9 cellular contexts compared by ENCODE assay signal in the genomic region with DNA sequence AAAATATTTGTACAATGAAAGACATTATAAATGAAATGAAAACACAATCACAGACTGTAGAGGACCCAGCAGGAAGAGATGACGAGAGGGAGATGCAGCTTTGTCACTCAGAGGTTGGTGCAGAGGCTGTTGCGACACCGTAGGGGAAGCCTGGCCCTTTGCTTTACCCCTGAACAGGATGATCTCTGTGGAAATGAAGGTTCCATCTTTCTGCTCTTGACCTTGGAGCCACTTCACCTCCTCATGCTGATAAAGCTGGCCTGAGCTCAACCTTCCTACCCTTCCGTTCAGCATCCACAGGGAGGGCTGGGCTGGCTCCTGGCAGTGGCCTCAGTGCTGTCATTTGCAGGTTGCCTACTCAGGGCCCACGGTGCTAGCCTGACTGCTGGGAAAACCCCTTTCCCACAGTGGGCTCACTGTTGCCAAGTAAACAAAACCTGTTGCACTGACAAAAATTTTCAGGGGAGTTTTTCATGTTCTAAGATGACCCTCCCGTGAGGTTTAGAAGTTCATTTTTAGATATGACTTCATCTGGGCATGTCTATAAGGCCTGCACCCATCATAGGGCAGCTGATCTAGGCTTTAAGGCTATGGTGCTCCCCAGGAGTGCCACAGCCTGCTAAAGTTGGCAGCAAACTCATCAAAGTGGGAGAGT. TPM values are rescaled to one million over a fixed set of nuclear protein-coding genes. Genes with fewer than 3 reads are reported as not detected.
A peak's percentile ranks its signal among the peaks of the same experiment; 100 is the strongest.
DNase-seq lines count a peak whose midpoint lies in the region; ATAC-seq and TF ChIP-seq lines count a peak whose summit lies in the region.
"Had no signal": no experiment of that assay in that cellular context is flagged by ENCODE, and none has a peak within 500 bp of the region (broad histone marks: within the 10 kb centered on the region; RNA-seq: fewer than 3 reads in every experiment).

No MANE protein-coding gene starts in this region.

- no peak for TF ChIP-seq EP300 in tibial nerve (IDR thresholded peaks at IDR 0.05)

- POLR2A ChIA-PET in CD8-positive, alpha-beta memory T cell (lab: Charles Lee): no interaction called here

- H3K4me3 Mint-ChIP-seq in CD8-positive, alpha-beta memory T cell: peak overlapping the region in 3 of 7 donors; percentile 24 to 49 (median 47)

- H3K36me3 ChIP-seq in CD8-positive, alpha-beta memory T cell (ENCODE audit: insufficient read depth, low read length): no peaks in the 10 kb centered on the region
- no peaks in the 10 kb centered on the region for H3K36me3 ChIP-seq in tibial nerve

- TF ChIP-seq CTCF in tibial nerve (IDR thresholded peaks at IDR 0.05): no peak

- no peak for TF ChIP-seq POLR2A in tibial nerve (IDR thresholded peaks at IDR 0.05)

- ATAC-seq in GM19452 (IDR thresholded peaks at IDR 0.05; ENCODE audit: unreplicated experiment) (peak; percentile 76), HG03442 (IDR thresholded peaks at IDR 0.05; ENCODE audit: unreplicated experiment) (peak; percentile 74), SK-N-SH treated with all-trans-retinoic acid at 6 μM for 48 hours (no peak)

- H3K36me3 Mint-ChIP-seq in CD8-positive, alpha-beta memory T cell: no peaks in the 10 kb centered on the region

- H3K4me3 ChIP-seq in CD8-positive, alpha-beta memory T cell (ENCODE audit: low read length): no peak overlapping the region
- H3K4me3 ChIP-seq in tibial nerve: no peak overlapping the region

- H3K4me1 Mint-ChIP-seq in CD8-positive, alpha-beta memory T cell: peaks cover 15 to 30% (median 26%) of the 10 kb centered on the region in 3 donors

- peak in 4 of 5 donors; percentile 33 to 75 (median 38) for DNase-seq in CD8-positive, alpha-beta memory T cell
- DNase-seq in activated CD8-positive, alpha-beta memory T cell treated with anti-CD3 and anti-CD28 coated beads, Interleukin-2, amount 50 U/mL, for 4 hours: peak; percentile 24
- peak; percentile 21 to 43 for DNase-seq in stimulated activated CD4-positive, alpha-beta T cell treated with anti-CD3 and anti-CD28 coated beads, Interleukin-2, amount 100 ng/mL, for 24 hours
- DNase-seq in tibial nerve (ENCODE audit: low spot score in 2 of 2): no peak
- DNase-seq in AG20443 (ENCODE audit: low spot score): no peak

- H3K4me1 ChIP-seq in CD8-positive, alpha-beta memory T cell (ENCODE audit: insufficient read depth, low read length): no peaks in the 10 kb centered on the region
- no peaks in the 10 kb centered on the region for H3K4me1 ChIP-seq in tibial nerve
- H3K4me1 ChIP-seq: parathyroid adenoma had no signal

- CTCF ChIA-PET in CD8-positive, alpha-beta memory T cell (lab: Charles Lee): interaction anchor here (0.9 to 1.5 kb wide), 2 partner anchors 18 to 678 kb away, joined by 3 read pairs; no protein-coding TSS in a partner anchor

- no peak overlapping the region for H3K27ac ChIP-seq in CD8-positive, alpha-beta memory T cell (ENCODE audit: low read depth, low read length)
- no peak overlapping the region for H3K27ac ChIP-seq in tibial nerve
- H3K27ac ChIP-seq: parathyroid adenoma had no signal

- H3K27ac Mint-ChIP-seq in CD8-positive, alpha-beta memory T cell: peak overlapping the region; percentile 78 to 97 (median 89)

- 50 to 65% methylated on average over 6 of the region's 6 CpGs for WGBS in tibial nerve, 2 donors

- H3K9me3 ChIP-seq in CD8-positive, alpha-beta memory T cell (ENCODE audit: low read length): no peaks in the 10 kb centered on the region
- H3K9me3 ChIP-seq in tibial nerve: no peaks in the 10 kb centered on the region

- H3K27me3 Mint-ChIP-seq in CD8-positive, alpha-beta memory T cell: peaks cover 0 to 2% of the 10 kb centered on the region in 2 donors

- no peaks in the 10 kb centered on the region for H3K9me3 Mint-ChIP-seq in CD8-positive, alpha-beta memory T cell

- H3K27me3 ChIP-seq in CD8-positive, alpha-beta memory T cell (ENCODE audit: insufficient read depth, low read length, poor library complexity, severe bottlenecking): no peaks in the 10 kb centered on the region
- no peaks in the 10 kb centered on the region for H3K27me3 ChIP-seq in tibial nerve

TF ChIP-seq in SK-N-SH treated with all-trans-retinoic acid at 6 μM for 48 hours, 23 proteins besides CTCF, POLR2A, EP300 and RAD21:
- no peak for TF ChIP-seq ESRRG (CRISPR knock-in tag; IDR thresholded peaks at IDR 0.05)
- TF ChIP-seq, protein P1, sequence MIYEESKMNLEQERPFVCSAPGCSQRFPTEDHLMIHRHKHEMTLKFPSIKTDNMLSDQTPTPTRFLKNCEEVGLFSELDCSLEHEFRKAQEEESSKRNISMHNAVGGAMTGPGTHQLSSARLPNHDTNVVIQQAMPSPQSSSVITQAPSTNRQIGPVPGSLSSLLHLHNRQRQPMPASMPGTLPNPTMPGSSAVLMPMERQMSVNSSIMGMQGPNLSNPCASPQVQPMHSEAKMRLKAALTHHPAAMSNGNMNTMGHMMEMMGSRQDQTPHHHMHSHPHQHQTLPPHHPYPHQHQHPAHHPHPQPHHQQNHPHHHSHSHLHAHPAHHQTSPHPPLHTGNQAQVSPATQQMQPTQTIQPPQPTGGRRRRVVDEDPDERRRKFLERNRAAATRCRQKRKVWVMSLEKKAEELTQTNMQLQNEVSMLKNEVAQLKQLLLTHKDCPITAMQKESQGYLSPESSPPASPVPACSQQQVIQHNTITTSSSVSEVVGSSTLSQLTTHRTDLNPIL (CRISPR knock-in tag; IDR thresholded peaks at IDR 0.05; ENCODE audit: low read depth): no peak
- no peak for TF ChIP-seq ZNF8 (CRISPR knock-in tag; IDR thresholded peaks at IDR 0.05)
- no peak for TF ChIP-seq TCF4 (CRISPR knock-in tag; IDR thresholded peaks at IDR 0.05; ENCODE audit: borderline replicate concordance)
- no peak for TF ChIP-seq ZFP3 (CRISPR knock-in tag; IDR thresholded peaks at IDR 0.05)
- TF ChIP-seq, protein P2, sequence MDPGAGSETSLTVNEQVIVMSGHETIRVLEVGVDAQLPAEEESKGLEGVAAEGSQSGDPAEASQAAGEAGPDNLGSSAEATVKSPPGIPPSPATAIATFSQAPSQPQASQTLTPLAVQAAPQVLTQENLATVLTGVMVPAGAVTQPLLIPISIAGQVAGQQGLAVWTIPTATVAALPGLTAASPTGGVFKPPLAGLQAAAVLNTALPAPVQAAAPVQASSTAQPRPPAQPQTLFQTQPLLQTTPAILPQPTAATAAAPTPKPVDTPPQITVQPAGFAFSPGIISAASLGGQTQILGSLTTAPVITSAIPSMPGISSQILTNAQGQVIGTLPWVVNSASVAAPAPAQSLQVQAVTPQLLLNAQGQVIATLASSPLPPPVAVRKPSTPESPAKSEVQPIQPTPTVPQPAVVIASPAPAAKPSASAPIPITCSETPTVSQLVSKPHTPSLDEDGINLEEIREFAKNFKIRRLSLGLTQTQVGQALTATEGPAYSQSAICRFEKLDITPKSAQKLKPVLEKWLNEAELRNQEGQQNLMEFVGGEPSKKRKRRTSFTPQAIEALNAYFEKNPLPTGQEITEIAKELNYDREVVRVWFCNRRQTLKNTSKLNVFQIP (CRISPR knock-in tag; IDR thresholded peaks at IDR 0.05; ENCODE audit: borderline replicate concordance, low read depth): no peak
- TF ChIP-seq ARNTL (CRISPR knock-in tag; IDR thresholded peaks at IDR 0.05; ENCODE audit: borderline replicate concordance, low read depth): no peak
- TF ChIP-seq RARB (CRISPR knock-in tag; IDR thresholded peaks at IDR 0.05): no peak
- TF ChIP-seq, protein P3, sequence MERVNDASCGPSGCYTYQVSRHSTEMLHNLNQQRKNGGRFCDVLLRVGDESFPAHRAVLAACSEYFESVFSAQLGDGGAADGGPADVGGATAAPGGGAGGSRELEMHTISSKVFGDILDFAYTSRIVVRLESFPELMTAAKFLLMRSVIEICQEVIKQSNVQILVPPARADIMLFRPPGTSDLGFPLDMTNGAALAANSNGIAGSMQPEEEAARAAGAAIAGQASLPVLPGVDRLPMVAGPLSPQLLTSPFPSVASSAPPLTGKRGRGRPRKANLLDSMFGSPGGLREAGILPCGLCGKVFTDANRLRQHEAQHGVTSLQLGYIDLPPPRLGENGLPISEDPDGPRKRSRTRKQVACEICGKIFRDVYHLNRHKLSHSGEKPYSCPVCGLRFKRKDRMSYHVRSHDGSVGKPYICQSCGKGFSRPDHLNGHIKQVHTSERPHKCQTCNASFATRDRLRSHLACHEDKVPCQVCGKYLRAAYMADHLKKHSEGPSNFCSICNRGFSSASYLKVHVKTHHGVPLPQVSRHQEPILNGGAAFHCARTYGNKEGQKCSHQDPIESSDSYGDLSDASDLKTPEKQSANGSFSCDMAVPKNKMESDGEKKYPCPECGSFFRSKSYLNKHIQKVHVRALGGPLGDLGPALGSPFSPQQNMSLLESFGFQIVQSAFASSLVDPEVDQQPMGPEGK (CRISPR knock-in tag; IDR thresholded peaks at IDR 0.05; ENCODE audit: borderline replicate concordance): no peak
- TF ChIP-seq GLIS3 (CRISPR knock-in tag; IDR thresholded peaks at IDR 0.05): no peak
- no peak for TF ChIP-seq OSR1 (CRISPR knock-in tag; IDR thresholded peaks at IDR 0.05)
- no peak for TF ChIP-seq PPARA (CRISPR knock-in tag; IDR thresholded peaks at IDR 0.05; ENCODE audit: borderline replicate concordance)
- TF ChIP-seq ISL1 (CRISPR knock-in tag; IDR thresholded peaks at IDR 0.05): no peak
- TF ChIP-seq, protein P4, sequence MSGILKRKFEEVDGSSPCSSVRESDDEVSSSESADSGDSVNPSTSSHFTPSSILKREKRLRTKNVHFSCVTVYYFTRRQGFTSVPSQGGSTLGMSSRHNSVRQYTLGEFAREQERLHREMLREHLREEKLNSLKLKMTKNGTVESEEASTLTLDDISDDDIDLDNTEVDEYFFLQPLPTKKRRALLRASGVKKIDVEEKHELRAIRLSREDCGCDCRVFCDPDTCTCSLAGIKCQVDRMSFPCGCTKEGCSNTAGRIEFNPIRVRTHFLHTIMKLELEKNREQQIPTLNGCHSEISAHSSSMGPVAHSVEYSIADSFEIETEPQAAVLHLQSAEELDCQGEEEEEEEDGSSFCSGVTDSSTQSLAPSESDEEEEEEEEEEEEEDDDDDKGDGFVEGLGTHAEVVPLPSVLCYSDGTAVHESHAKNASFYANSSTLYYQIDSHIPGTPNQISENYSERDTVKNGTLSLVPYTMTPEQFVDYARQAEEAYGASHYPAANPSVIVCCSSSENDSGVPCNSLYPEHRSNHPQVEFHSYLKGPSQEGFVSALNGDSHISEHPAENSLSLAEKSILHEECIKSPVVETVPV (CRISPR knock-in tag; IDR thresholded peaks at IDR 0.05): no peak
- no peak for TF ChIP-seq TOX (CRISPR knock-in tag; IDR thresholded peaks at IDR 0.05; ENCODE audit: borderline replicate concordance)
- TF ChIP-seq ZNF565 (CRISPR knock-in tag; conservative IDR thresholded peaks at IDR 0.05; ENCODE audit: low read depth): no peak
- no peak for TF ChIP-seq CSDC2 (CRISPR knock-in tag; IDR thresholded peaks at IDR 0.05)

RNA-seq across cellular contexts. Expression of a gene that starts 3.0 kb away (rescaled TPM):
- total RNA-seq in CD8-positive, alpha-beta memory T cell: 10 to 100 TPM; 16.8 to 17.9 TPM
- 0.91 TPM for polyA plus RNA-seq in CD8-positive, alpha-beta memory T cell
- total RNA-seq in tibial nerve: not detected

RNA-seq across cellular contexts. Expression of a gene that starts 16.9 kb away (rescaled TPM):
- 1 to 10 TPM; 6.8 to 7.9 TPM for total RNA-seq in CD8-positive, alpha-beta memory T cell
- 2.5 TPM for polyA plus RNA-seq in CD8-positive, alpha-beta memory T cell
- total RNA-seq in tibial nerve: 10 to 100 TPM in 2 of 4 donors, 1 to 10 TPM in 2; 7.6 to 12.0 (median 9.1) TPM

RNA-seq across cellular contexts. Expression of a gene that starts 35.3 kb away (rescaled TPM):
- total RNA-seq in CD8-positive, alpha-beta memory T cell: under 1 TPM in 1 of 2 experiments, not detected in 1; 0.16 TPM
- not detected for polyA plus RNA-seq in CD8-positive, alpha-beta memory T cell
- 10 to 100 TPM in 1 of 4 donors, 1 to 10 TPM in 2, not detected in 1; 2.5 to 12.0 (median 3.9) TPM for total RNA-seq in tibial nerve

Comparison
In these comparisons a context has a peak if more than half of its experiments do, and no peak if none do; other contexts are left out.
1. DNase-seq: peak in CD8-positive, alpha-beta memory T cell (4 of 5), activated CD8-positive, alpha-beta memory T cell treated with anti-CD3 and anti-CD28 coated beads, Interleukin-2, amount 50 U/mL, for 4 hours (single experiment) and stimulated activated CD4-positive, alpha-beta T cell treated with anti-CD3 and anti-CD28 coated beads, Interleukin-2, amount 100 ng/mL, for 24 hours (2 of 2); none in tibial nerve (0 of 2) and AG20443 (single experiment).
2. RNA of a gene that starts 3.0 kb away (total RNA-seq): 16.8 to 17.9 TPM in CD8-positive, alpha-beta memory T cell; not detected in tibial nerve; every median in the first group is over 10 times any median in the second.